Comparison of ENCODE assay signal across 13 cellular contexts in the genomic region with DNA sequence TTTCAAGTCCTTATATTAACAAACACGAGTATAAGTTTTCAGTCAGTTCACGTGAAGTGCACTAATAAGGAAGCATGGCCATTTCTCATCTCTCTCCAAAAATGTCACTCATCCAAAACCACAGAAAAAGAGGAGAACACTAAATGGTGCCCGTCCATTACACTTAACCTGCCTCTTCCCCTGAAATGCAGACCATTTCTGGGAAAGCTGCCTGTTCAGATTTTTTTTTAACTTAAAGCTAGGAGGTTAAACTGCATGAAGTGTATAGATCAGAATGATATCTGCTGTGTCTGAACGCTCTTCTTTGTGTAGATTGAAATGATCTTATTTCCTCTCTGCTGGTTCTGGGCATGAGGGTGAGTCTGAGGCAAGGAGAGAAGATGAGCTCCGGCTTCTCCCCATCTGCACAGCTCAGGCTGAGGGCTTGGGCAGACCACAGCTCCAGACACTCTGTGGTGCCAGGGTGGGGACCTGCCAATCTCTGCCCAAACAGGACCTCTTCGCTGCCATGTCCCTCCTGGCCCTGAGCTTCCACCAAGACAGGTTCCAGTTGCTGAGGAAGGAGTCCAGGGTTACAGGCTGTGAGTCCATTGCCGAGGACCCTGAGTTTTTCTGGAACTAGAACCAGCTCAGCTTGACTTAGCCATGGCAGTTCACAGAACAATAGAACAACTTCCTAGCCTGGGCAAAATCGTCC.
DNase-seq lines count a peak whose midpoint lies in the region; TF ChIP-seq lines count a peak whose summit lies in the region.
"Had no signal": no experiment of that assay in that cellular context is flagged by ENCODE, and none has a peak within 500 bp of the region (broad histone marks: within the 10 kb centered on the region; RNA-seq: fewer than 3 reads in every experiment).

No MANE protein-coding gene starts in this region.

- H3K9me3 ChIP-seq in left ventricle myocardium inferior (replicated peaks) (no peaks in the 10 kb centered on the region), smooth muscle cell (replicated peaks; ENCODE audit: low read depth) (no peaks in the 10 kb centered on the region)
- H3K9me3 ChIP-seq: prostate gland had no signal

- H3K27ac ChIP-seq in left ventricle myocardium inferior (replicated peaks) (peak overlapping the region; percentile 92), smooth muscle cell (ENCODE audit: low read depth) (peak overlapping the region; percentile 98)

- H2AFZ ChIP-seq in smooth muscle cell (ENCODE audit: low read depth) = no peak overlapping the region

- no peaks in the 10 kb centered on the region for H3K27me3 ChIP-seq in left ventricle myocardium inferior (ENCODE audit: low read depth)
- H3K27me3 ChIP-seq in smooth muscle cell (ENCODE audit: low read depth) = no peaks in the 10 kb centered on the region

- H3K79me2 ChIP-seq in smooth muscle cell (ENCODE audit: low read depth) = peaks cover 18% of the 10 kb centered on the region

- peak overlapping the region; percentile 88 for H3K9ac ChIP-seq in smooth muscle cell (ENCODE audit: low read depth)

- in situ Hi-C loops in G401 (cut with HindIII; ENCODE audit: low sequenced_read_pairs) = no loop called here

- H3K4me1 ChIP-seq in left ventricle myocardium inferior (peaks cover 97% of the 10 kb centered on the region), smooth muscle cell (ENCODE audit: low read depth) (peaks cover 76% of the 10 kb centered on the region)
- H3K4me1 ChIP-seq: prostate gland had no signal

- no peaks in the 10 kb centered on the region for H4K20me1 ChIP-seq in smooth muscle cell (ENCODE audit: low read depth)

- H3K4me2 ChIP-seq in smooth muscle cell = peak overlapping the region; percentile 70

- peak; percentile 31 for DNase-seq in G401 (ENCODE audit: low spot score)
- peak; percentile 72 for DNase-seq in NCI-H69 (lab: John Stamatoyannopoulos, UW)
- no peak for DNase-seq in left ventricle myocardium inferior
- DNase-seq in smooth muscle cell (lab: John Stamatoyannopoulos, UW; ENCODE audit: unreplicated experiment) = no peak
- DNase-seq in cerebellar cortex (ENCODE audit: low spot score) = no peak
- DNase-seq in stimulated activated CD4-positive, alpha-beta T cell treated with anti-CD3 and anti-CD28 coated beads, Interleukin-12 subunit alpha, Interleukin-12 subunit beta, amount 100 ng/mL, for 4 hours = no peak
- DNase-seq in H4 (ENCODE audit: low spot score) = no peak
- DNase-seq in NCI-H2171 treated with DMSO at 0.1 percent for 48 hours (lab: John Stamatoyannopoulos, UW) = no peak
- DNase-seq: activated CD4-positive, alpha-beta T cell treated with anti-CD3 and anti-CD28 coated beads for 48 hours; NCI-H526 had no signal

- WGBS in smooth muscle cell (ENCODE audit: low lambda C conversion rate) = 49% methylated on average over 8 of the region's 8 CpGs

- peaks cover 78% of the 10 kb centered on the region for H3F3A ChIP-seq in smooth muscle cell (ENCODE audit: low read depth)

- H3K36me3 ChIP-seq in left ventricle myocardium inferior (peaks cover 31% of the 10 kb centered on the region), smooth muscle cell (ENCODE audit: low read depth) (no peaks in the 10 kb centered on the region)
- H3K36me3 ChIP-seq: prostate gland had no signal

- no peak overlapping the region for H3K4me3 ChIP-seq in left ventricle myocardium inferior
- no peak overlapping the region for H3K4me3 ChIP-seq in smooth muscle cell
- H3K4me3 ChIP-seq: coronary artery, lung, prostate gland had no signal

- TF ChIP-seq CTCF in left ventricle myocardium inferior (IDR thresholded peaks at IDR 0.05; ENCODE audit: borderline replicate concordance) (no peak), smooth muscle cell (IDR thresholded peaks at IDR 0.05; ENCODE audit: borderline replicate concordance, insufficient read depth, poor library complexity, severe bottlenecking) (no peak)

- intact Hi-C loops in left ventricle myocardium inferior (cut with micrococcal nuclease) = no loop called here

Comparison
In these comparisons a context has a peak if more than half of its experiments do, and no peak if none do; other contexts are left out.
1. DNase-seq: peak in G401 (single experiment) and NCI-H69 (single experiment); none in left ventricle myocardium inferior (single experiment), smooth muscle cell (single experiment), cerebellar cortex (single experiment), stimulated activated CD4-positive, alpha-beta T cell treated with anti-CD3 and anti-CD28 coated beads, Interleukin-12 subunit alpha, Interleukin-12 subunit beta, amount 100 ng/mL, for 4 hours (single experiment), H4 (single experiment) and NCI-H2171 treated with DMSO at 0.1 percent for 48 hours (single experiment).